ENCODE assay signal across 11 cellular contexts in genomic region chr4:72911316-72911715, GRCh38.
"Had no signal": no experiment of that assay in that cellular context is flagged by ENCODE, and none has a peak within 500 bp of the region (broad histone marks: within the 10 kb centered on the region; RNA-seq: fewer than 3 reads in every experiment).

No MANE protein-coding gene starts in this region.

- H3K4me3 ChIP-seq: GM23248, GM23338, HAP-1 had no signal

- H2AFZ ChIP-seq: GM23248, GM23338 had no signal

- H3K4me2 ChIP-seq: GM23338 had no signal

- H3K27ac ChIP-seq: GM23248 had no signal

- DNase-seq: GM23248, GOT3, H7, H9, HCEC 1CT, HFFc6 had no signal

- H3K9me3 ChIP-seq: HAP-1 had no signal

- H3K4me1 ChIP-seq: HAP-1 had no signal

- H3K36me3 ChIP-seq: HAP-1 had no signal

- ATAC-seq: GM23338, HCT116 had no signal

- H3K27ac Mint-ChIP-seq: GM23338, H9, HFFc6 had no signal

- H3K9me3 Mint-ChIP-seq: GM23338, HFFc6 had no signal

- H3K9ac ChIP-seq: GM23248 had no signal

- H3K4me3 Mint-ChIP-seq: GM23338, H9, HFFc6 had no signal

- FAIRE-seq: H1, H54 had no signal
